In genomic region chr13:22194106-22194810, GRCh38 we compare ENCODE assay signal across 22 cellular contexts.
DNase-seq lines count a peak whose midpoint lies in the region; ATAC-seq and TF ChIP-seq lines count a peak whose summit lies in the region.
"Had no signal": no experiment of that assay in that cellular context is flagged by ENCODE, and none has a peak within 500 bp of the region (broad histone marks: within the 10 kb centered on the region; RNA-seq: fewer than 3 reads in every experiment).

No MANE protein-coding gene starts in this region.

- WGBS in heart right ventricle, 2 donors: 57 to 71% methylated on average over 9 of the region's 9 CpGs

- intact Hi-C loops in heart right ventricle (cut with DNase I): no loop called here
- intact Hi-C loops in posterior vena cava (cut with DNase I): no loop called here

- TF ChIP-seq CTCF in heart right ventricle (IDR thresholded peaks at IDR 0.05): no peak

- H3K4me3 ChIP-seq in heart right ventricle: no peak overlapping the region
- H3K4me3 ChIP-seq: colonic mucosa, sigmoid colon, upper lobe of left lung had no signal

- H3K4me1 ChIP-seq in heart right ventricle: peaks cover 0 to 22% (median 4%) of the 10 kb centered on the region in 9 donors
- H3K4me1 ChIP-seq: colonic mucosa had no signal

- no peak overlapping the region for H3K27ac ChIP-seq in heart right ventricle
- H3K27ac ChIP-seq: colonic mucosa, epithelial cell of prostate, neutrophil, sigmoid colon, upper lobe of left lung had no signal

- no peaks in the 10 kb centered on the region for H3K9me3 ChIP-seq in heart right ventricle
- H3K9me3 ChIP-seq: colonic mucosa, neutrophil, sigmoid colon, upper lobe of left lung had no signal

- DNase-seq in DMS 273 (lab: John Stamatoyannopoulos, UW; ENCODE audit: unreplicated experiment) (peak; percentile 75), GM03348 (ENCODE audit: low spot score) (peak; percentile 32), NCI-H524 treated with DMSO at 0.1 percent for 48 hours (lab: John Stamatoyannopoulos, UW) (peak; percentile 89), heart right ventricle (peak in 1 of 2 donors; percentile 31), NCI-H774 (lab: John Stamatoyannopoulos, UW) (no peak), posterior vena cava (ENCODE audit: low spot score) (no peak)
- DNase-seq in activated naive CD4-positive, alpha-beta T cell treated with anti-CD3 and anti-CD28 coated beads, Interleukin-2, amount 50 U/mL, for 16 hours: no peak
- DNase-seq: activated CD4-positive, alpha-beta T cell treated with anti-CD3 and anti-CD28 coated beads, Interleukin-2, amount 50 U/mL, for 4 hours; activated naive CD4-positive, alpha-beta T cell treated with anti-CD3 and anti-CD28 coated beads, Interleukin-2, amount 10 ng/mL, durations not matched to agents 7 days and 5 days; amygdala; Calu3; colonic mucosa; effector CD8-positive, alpha-beta T cell; mesendoderm; NCI-H1048; NCI-H1930; sigmoid colon; stimulated activated CD4-positive, alpha-beta T cell treated with anti-CD3 and anti-CD28 coated beads, Interleukin-4, amount 100 ng/mL, for 24 hours; upper lobe of left lung had no signal

- H3K36me3 ChIP-seq in heart right ventricle: no peaks in the 10 kb centered on the region
- H3K36me3 ChIP-seq: colonic mucosa, neutrophil, sigmoid colon, upper lobe of left lung had no signal

- ATAC-seq in heart right ventricle: peak in 6 of 8 donors; percentile 30 to 78 (median 62)
- ATAC-seq: stimulated activated memory B cell treated with anti-CD40 and anti-IgM and Interleukin-4, amounts not matched to agents 10 μg/mL and 1 μg/mL and 100 μg/mL, for 72 hours had no signal

- H3K27me3 ChIP-seq in heart right ventricle: no peaks in the 10 kb centered on the region
- H3K27me3 ChIP-seq: colonic mucosa, neutrophil, sigmoid colon, upper lobe of left lung had no signal

Comparison
In these comparisons a context has a peak if more than half of its experiments do, and no peak if none do; other contexts are left out.
1. DNase-seq: peak in DMS 273 (single experiment), GM03348 (single experiment) and NCI-H524 treated with DMSO at 0.1 percent for 48 hours (single experiment); none in activated naive CD4-positive, alpha-beta T cell treated with anti-CD3 and anti-CD28 coated beads, Interleukin-2, amount 50 U/mL, for 16 hours (single experiment), NCI-H774 (single experiment) and posterior vena cava (single experiment).